13 cellular contexts compared by ENCODE assay signal in genomic region chr5:32690153-32690552, GRCh38. TPM values are rescaled to one million over a fixed set of nuclear protein-coding genes. Genes with fewer than 3 reads are reported as not detected.
DNase-seq lines count a peak whose midpoint lies in the region; ATAC-seq and TF ChIP-seq lines count a peak whose summit lies in the region.
"Had no signal": no experiment of that assay in that cellular context is flagged by ENCODE, and none has a peak within 500 bp of the region (broad histone marks: within the 10 kb centered on the region; RNA-seq: fewer than 3 reads in every experiment).

No MANE protein-coding gene starts in this region.

- H3K36me3 ChIP-seq in Caco-2 (ENCODE audit: control insufficient read depth, insufficient read depth, low read length) (no peaks in the 10 kb centered on the region), GM23338 (ENCODE audit: insufficient read depth) (peaks cover under 1% of the 10 kb centered on the region; the same call in 1 of the 2 replicates), neuronal stem cell (replicated peaks in 1 of 2; ENCODE audit: control insufficient read depth in 2 of 2, insufficient read depth in 2 of 2, low read length in 2 of 2) (no peaks in the 10 kb centered on the region)

- intact Hi-C loops in Caco-2 (cut with micrococcal nuclease; ENCODE audit: unreplicated experiment): loop anchor here (1.0 to 2.0 kb wide), 2 partner anchors 226 to 733 kb away; no protein-coding TSS in a partner anchor

- peaks cover 6% of the 10 kb centered on the region; the same call in 1 of the 2 replicates for H3K9me2 ChIP-seq in GM23338 (ENCODE audit: insufficient read depth)

- no peak overlapping the region for H4K91ac ChIP-seq in neuronal stem cell (ENCODE audit: low read depth, low read length, poor library complexity)

- no peak overlapping the region for H2BK12ac ChIP-seq in neuronal stem cell (ENCODE audit: low read length)

- H3K4me2 ChIP-seq in GM23338 (no peak overlapping the region), neuronal stem cell (ENCODE audit: insufficient read depth, low read length, poor library complexity, severe bottlenecking) (no peak overlapping the region)

- no peak overlapping the region for H2AK5ac ChIP-seq in neuronal stem cell (ENCODE audit: low read depth, low read length)

- H3K23ac ChIP-seq in neuronal stem cell (ENCODE audit: low read depth, low read length, poor library complexity): no peak overlapping the region

- no peaks in the 10 kb centered on the region for H3K27me3 ChIP-seq in Caco-2 (replicated peaks; ENCODE audit: control insufficient read depth, insufficient read depth, low read length)
- H3K27me3 ChIP-seq in GM23338 (ENCODE audit: insufficient read depth): no peaks in the 10 kb centered on the region
- H3K27me3 ChIP-seq in foreskin keratinocyte: peaks cover 4% of the 10 kb centered on the region
- peaks cover 0 to 3% (median 0%) of the 10 kb centered on the region in 3 experiments for H3K27me3 ChIP-seq in neuronal stem cell (ENCODE audit: control insufficient read depth in 3 of 3, insufficient read depth in 3 of 3, low read depth in 1 of 3, low read length in 3 of 3)

- H3K9ac ChIP-seq in neuronal stem cell (ENCODE audit: low read depth, low read length, poor library complexity): no peak overlapping the region

- no peaks in the 10 kb centered on the region for H3F3A ChIP-seq in GM23338 (replicated peaks; ENCODE audit: low read depth)

- no peak overlapping the region for H2BK120ac ChIP-seq in neuronal stem cell (ENCODE audit: low read depth, low read length)

- no peak for ATAC-seq in GM23338
- no peak for ATAC-seq in foreskin keratinocyte
- ATAC-seq in GM18858 (IDR thresholded peaks at IDR 0.05; ENCODE audit: unreplicated experiment): no peak
- no peak for ATAC-seq in GM18511 (IDR thresholded peaks at IDR 0.05; ENCODE audit: unreplicated experiment)

- peaks cover 12% of the 10 kb centered on the region for H3K27me3 Mint-ChIP-seq in Caco-2 (ENCODE audit: insufficient read depth, unreplicated experiment)
- no peaks in the 10 kb centered on the region for H3K27me3 Mint-ChIP-seq in GM23338 (ENCODE audit: insufficient read depth, low read depth, poor library complexity)

- no peaks in the 10 kb centered on the region for H3K79me1 ChIP-seq in neuronal stem cell (ENCODE audit: low read depth, low read length)

- no peak overlapping the region for H3K18ac ChIP-seq in neuronal stem cell (ENCODE audit: low read length)

- in situ Hi-C loops in SK-MEL-5 (cut with HindIII; ENCODE audit: low pct_unique_long_range_greater_than_20kb, low sequenced_read_pairs): no loop called here

- H3K36me3 Mint-ChIP-seq in Caco-2 (ENCODE audit: insufficient read depth, unreplicated experiment) (no peaks in the 10 kb centered on the region), GM23338 (ENCODE audit: low read depth) (peaks cover 10% of the 10 kb centered on the region; the same call in 1 of the 3 replicates)
- H3K36me3 Mint-ChIP-seq: mesothelial cell of epicardium had no signal

- no peak overlapping the region for H3K4me3 ChIP-seq in Caco-2 (ENCODE audit: low read depth, low read length)
- no peak overlapping the region for H3K4me3 ChIP-seq in GM23338
- no peak overlapping the region for H3K4me3 ChIP-seq in neuronal stem cell (ENCODE audit: low read length in 2 of 2)

- H3K14ac ChIP-seq in neuronal stem cell (ENCODE audit: low read length): no peak overlapping the region

- CTCF ChIA-PET in Caco-2 (lab: Charles Lee): interaction anchor here (1.1 to 1.4 kb wide), 2 partner anchors 62 to 227 kb away, joined by 4 read pairs; no protein-coding TSS in a partner anchor

- no TSS peak for BruUV-seq in Caco-2 (replicated peaks; lab: Mats Ljungman, UMichigan)

- TF ChIP-seq CTCF in Caco-2 (IDR thresholded peaks at IDR 0.05; ENCODE audit: insufficient read depth in 1 of 2, low read depth in 1 of 2, low read length in 1 of 2, severe bottlenecking in 1 of 2, unreplicated experiment in 1 of 2) (peak; percentile 21 to 44), GM23338 (conservative IDR thresholded peaks at IDR 0.05; ENCODE audit: low read depth in 2 of 2) (peak; percentile 35 to 59), foreskin keratinocyte (conservative IDR thresholded peaks at IDR 0.05) (peak; percentile 46)

- no peak overlapping the region for H2BK5ac ChIP-seq in neuronal stem cell (ENCODE audit: low read length)

- no peak overlapping the region for H2BK15ac ChIP-seq in neuronal stem cell (ENCODE audit: low read length)

- H3K4ac ChIP-seq in neuronal stem cell (ENCODE audit: low read length): no peak overlapping the region

- H4K20me1 ChIP-seq in GM23338 (replicated peaks; ENCODE audit: insufficient read depth): no peaks in the 10 kb centered on the region

- H3K79me2 ChIP-seq in GM23338 (replicated peaks; ENCODE audit: insufficient read depth): no peaks in the 10 kb centered on the region

- no peak overlapping the region for H4K8ac ChIP-seq in neuronal stem cell (ENCODE audit: low read depth, low read length)

- H2AFZ ChIP-seq in GM23338 (no peak overlapping the region), neuronal stem cell (ENCODE audit: low read length) (no peak overlapping the region)

- H3K27ac ChIP-seq in GM23338 (ENCODE audit: low read depth) (no peak overlapping the region), foreskin keratinocyte (no peak overlapping the region), neuronal stem cell (replicated peaks; ENCODE audit: low read length) (no peak overlapping the region)
- H3K27ac ChIP-seq: HL-60 had no signal

- no CpG with 5 or more reads among the region's 2 CpGs for WGBS in neuronal stem cell (ENCODE audit: extremely low coverage in 2 of 2, insufficient read length in 2 of 2, insufficient replicate concordance in 1 of 2), 2 donors

- POLR2A ChIA-PET in Caco-2 (lab: Charles Lee): no interaction called here

- peak in 1 of 2 experiments; percentile 13 for DNase-seq in Caco-2
- peak; percentile 32 for DNase-seq in GM23338 (ENCODE audit: low spot score)
- DNase-seq in SK-MEL-5 (ENCODE audit: low read depth, low spot score): peak; percentile 62
- no peak for DNase-seq in foreskin keratinocyte
- no peak for DNase-seq in middle frontal gyrus (ENCODE audit: extremely low spot score, low spot score)
- DNase-seq in neuronal stem cell (ENCODE audit: low spot score): no peak
- DNase-seq: activated CD8-positive, alpha-beta memory T cell treated with anti-CD3 and anti-CD28 coated beads, Interleukin-2, amount 50 U/mL, for 48 hours; glutamatergic neuron; NCI-H2171 had no signal

- H3K9me3 ChIP-seq in Caco-2: peaks cover 2% of the 10 kb centered on the region; the same call in 1 of the 2 replicates
- H3K9me3 ChIP-seq in neuronal stem cell (replicated peaks in 1 of 2; ENCODE audit: control insufficient read depth in 2 of 2, insufficient read depth in 1 of 2, low read depth in 1 of 2, low read length in 2 of 2): peaks cover 0 to 1% of the 10 kb centered on the region in 2 donors

- H3K4me3 Mint-ChIP-seq in Caco-2 (ENCODE audit: unreplicated experiment) (no peak overlapping the region), GM23338 (no peak overlapping the region)
- H3K4me3 Mint-ChIP-seq: mesothelial cell of epicardium had no signal

- peaks cover 5% of the 10 kb centered on the region for H3K4me1 Mint-ChIP-seq in Caco-2 (ENCODE audit: low read depth, unreplicated experiment)
- H3K4me1 Mint-ChIP-seq in GM23338: no peaks in the 10 kb centered on the region

- H3K4me1 ChIP-seq in Caco-2 (no peaks in the 10 kb centered on the region), GM23338 (ENCODE audit: insufficient read depth) (no peaks in the 10 kb centered on the region), foreskin keratinocyte (no peaks in the 10 kb centered on the region), neuronal stem cell (ENCODE audit: control insufficient read depth in 2 of 2, insufficient read depth in 1 of 2, low read depth in 1 of 2, low read length in 2 of 2) (no peaks in the 10 kb centered on the region)

- peaks cover 15% of the 10 kb centered on the region for H3K9me3 Mint-ChIP-seq in Caco-2 (ENCODE audit: unreplicated experiment)
- peaks cover 14% of the 10 kb centered on the region for H3K9me3 Mint-ChIP-seq in GM23338

- H3K27ac Mint-ChIP-seq in Caco-2 (ENCODE audit: unreplicated experiment) (no peak overlapping the region), GM23338 (no peak overlapping the region)
- H3K27ac Mint-ChIP-seq: mesothelial cell of epicardium had no signal

RNA-seq across cellular contexts. Expression of gene NPR3, which starts 21.0 kb away (rescaled TPM):
- total RNA-seq in Caco-2 (2022) (0.11 and 0.23 TPM in 2 replicates), foreskin keratinocyte (not detected in 2 replicates)
- 0.04 and 0.07 TPM in 2 replicates for total RNA-seq in GM23338 (2014; rRNA removed; shearing (Covaris generic))
- polyA plus RNA-seq in GM23338 (2016; fragmentation: Nextera tagmentation; extraction: Ambion mirVana) (0.15 TPM in 1 of 2 replicates, not detected in the other), foreskin keratinocyte (not detected in 2 replicates)
- not detected in 2 replicates for total RNA-seq in SK-MEL-5 (2014; rRNA removed; shearing (Covaris generic))
- polyA plus RNA-seq in SK-MEL-5 (2015; cell fraction: cytosol; rRNA removed): not detected in 2 replicates
- polyA plus RNA-seq in SK-MEL-5 (2015; cell fraction: nucleus; rRNA removed): not detected in 2 replicates
- 0.07 TPM for polyA plus RNA-seq in neuronal stem cell (2013, experiment 1 of 2)
- 0.04 TPM for polyA plus RNA-seq in neuronal stem cell (2013, experiment 2 of 2)

Comparison
In these comparisons a context has a peak if more than half of its experiments do, and no peak if none do; other contexts are left out.
1. DNase-seq: peak in GM23338 (single experiment) and SK-MEL-5 (single experiment); none in foreskin keratinocyte (0 of 2), middle frontal gyrus (single experiment) and neuronal stem cell (single experiment).
2. Peak in every context shown above with its lines, with median percentiles within 50 percentile points of each other: CTCF ChIP-seq.